Comparison of ENCODE assay signal across 9 cellular contexts in genomic region chr5:128537999-128538248, GRCh38. TPM values are rescaled to one million over a fixed set of nuclear protein-coding genes. Genes with fewer than 3 reads are reported as not detected.
DNase-seq lines count a peak whose midpoint lies in the region; ATAC-seq, FAIRE-seq and TF ChIP-seq lines count a peak whose summit lies in the region.
"Had no signal": no experiment of that assay in that cellular context is flagged by ENCODE, and none has a peak within 500 bp of the region (broad histone marks: within the 10 kb centered on the region; RNA-seq: fewer than 3 reads in every experiment).

TSS of gene FBN2 (minus strand) at chr5:128538245. CDS start at chr5:128537603, 642 bp downstream.

- H3K36me3 ChIP-seq in bronchial epithelial cell (ENCODE audit: control insufficient read depth, insufficient read depth, low read length): no peaks in the 10 kb centered on the region
- H3K36me3 ChIP-seq in right lobe of liver: no peaks in the 10 kb centered on the region
- H3K36me3 ChIP-seq in stomach smooth muscle (ENCODE audit: control insufficient read depth in 2 of 2, insufficient read depth in 2 of 2, low read length in 2 of 2): no peaks in the 10 kb centered on the region

- CTCF ChIA-PET in HEK293T (lab: Yijun Ruan, JAX): no interaction called here

- FAIRE-seq in bronchial epithelial cell (lab: Jason Lieb, UNC): no peak
- FAIRE-seq: GM18507 had no signal

- DNase-seq in HEK293T (ENCODE audit: extremely low spot score) (no peak), bronchial epithelial cell (ENCODE audit: low read depth) (no peak), right lobe of liver (no peak), erythroblast (lab: John Stamatoyannopoulos, UW) (no peak)

- 4% methylated on average over 18 of the region's 26 CpGs for WGBS in right lobe of liver (ENCODE audit: insufficient coverage, low coverage, low lambda C conversion rate, missing lambda C conversion rate)

- peak within 1 kb of the TSS in 1 of 2 donors; percentile 15 for H3K9ac ChIP-seq in stomach smooth muscle (ENCODE audit: low read length in 2 of 2)

- peaks cover 0 to 17% (median 0%) of the 10 kb centered on the region in 4 donors for H3K4me1 ChIP-seq in right lobe of liver
- peaks cover 17% of the 10 kb centered on the region for H3K4me1 ChIP-seq in stomach smooth muscle (ENCODE audit: control insufficient read depth, insufficient read depth, low read length)

- TF ChIP-seq CTCF in bronchial epithelial cell (IDR thresholded peaks at IDR 0.05; ENCODE audit: insufficient read depth, low read length, severe bottlenecking) (no peak), right lobe of liver (IDR thresholded peaks at IDR 0.05) (no peak)

- H3K4me3 ChIP-seq in bronchial epithelial cell (ENCODE audit: low read depth, low read length) (peak within 1 kb of the TSS; percentile 62), right lobe of liver (peak within 1 kb of the TSS; percentile 2 to 44 (median 16)), stomach smooth muscle (ENCODE audit: low read length in 2 of 2) (peak within 1 kb of the TSS; percentile 57 to 74)

- no peaks in the 10 kb centered on the region for H3K27me3 ChIP-seq in bronchial epithelial cell (ENCODE audit: control insufficient read depth, insufficient read depth, low read length)
- peaks cover 0 to 11% of the 10 kb centered on the region in 2 donors for H3K27me3 ChIP-seq in right lobe of liver
- H3K27me3 ChIP-seq in stomach smooth muscle (ENCODE audit: control insufficient read depth in 1 of 2, insufficient read depth in 2 of 2, low read length in 2 of 2): peaks cover 12 to 22% of the 10 kb centered on the region in 2 donors

- TF ChIP-seq POLR2A in right lobe of liver (IDR thresholded peaks at IDR 0.05) (no peak), erythroblast (IDR thresholded peaks at IDR 0.05; ENCODE audit: low read length) (no peak)

- H3K27ac ChIP-seq in right lobe of liver (no peak within 1 kb of the TSS), stomach smooth muscle (ENCODE audit: low read length) (no peak within 1 kb of the TSS)

- H3K9me3 ChIP-seq in right lobe of liver: no peaks in the 10 kb centered on the region
- H3K9me3 ChIP-seq in stomach smooth muscle (ENCODE audit: control insufficient read depth in 2 of 2, low read length in 2 of 2): no peaks in the 10 kb centered on the region

- POLR2A ChIA-PET in HEK293T (lab: Yijun Ruan, JAX): interaction anchor here (0.6 to 1.5 kb wide), 5 partner anchors 9 to 340 kb away, joined by 3 to 4 read pairs (median 3); no protein-coding TSS in a partner anchor

- intact Hi-C loops in right lobe of liver (cut with DNase I): no loop called here

- ATAC-seq in right lobe of liver: no peak
- no peak for ATAC-seq in GM18861 (IDR thresholded peaks at IDR 0.05; ENCODE audit: unreplicated experiment)
- no peak for ATAC-seq in GM18858 (IDR thresholded peaks at IDR 0.05; ENCODE audit: unreplicated experiment)
- no peak for ATAC-seq in GM19351 (IDR thresholded peaks at IDR 0.05; ENCODE audit: unreplicated experiment)

TF ChIP-seq in HEK293T, 16 proteins besides CTCF, POLR2A, EP300 and RAD21:
- TF ChIP-seq FOXK2 (IDR thresholded peaks at IDR 0.05) (no peak), L3MBTL2 (conservative IDR thresholded peaks at IDR 0.05) (peak; percentile 55)

RNA-seq across cellular contexts. Expression of gene FBN2, which starts in this region (rescaled TPM):
- 26.1 and 49.0 TPM in 2 replicates for total RNA-seq in bronchial epithelial cell
- under 1 TPM; 0.06 to 0.98 (median 0.45) TPM for total RNA-seq in right lobe of liver

Comparison
In these comparisons a context has a peak if more than half of its experiments do, and no peak if none do; other contexts are left out.
1. RNA of gene FBN2 (total RNA-seq): 26.1 to 49.0 TPM in bronchial epithelial cell; 0.06 to 0.98 TPM in right lobe of liver; every median in the first group is over 10 times any median in the second.
2. Peak in every context shown above with its lines, with median percentiles within 50 percentile points of each other: H3K4me3 ChIP-seq.